Comparison of ENCODE assay signal across 1 cellular context in genomic region chr1:54865238-54866073, GRCh38.
A peak's percentile ranks its signal among the peaks of the same experiment; 100 is the strongest.
TF ChIP-seq lines count a peak whose summit lies in the region.

No MANE protein-coding gene starts in this region.

TF ChIP-seq in HepG2, 621 proteins besides CTCF, POLR2A, EP300 and RAD21 (continued from another document):
- peak; percentile 47 for TF ChIP-seq POGK (CRISPR knock-in tag; conservative IDR thresholded peaks at IDR 0.05)
- TF ChIP-seq PPARG (CRISPR knock-in tag; conservative IDR thresholded peaks at IDR 0.05) = peak; percentile 65
- TF ChIP-seq ZMYM4 (CRISPR knock-in tag; IDR thresholded peaks at IDR 0.05) = peak; percentile 37; the same call in 1 of the 2 replicates
- TF ChIP-seq, protein P1, sequence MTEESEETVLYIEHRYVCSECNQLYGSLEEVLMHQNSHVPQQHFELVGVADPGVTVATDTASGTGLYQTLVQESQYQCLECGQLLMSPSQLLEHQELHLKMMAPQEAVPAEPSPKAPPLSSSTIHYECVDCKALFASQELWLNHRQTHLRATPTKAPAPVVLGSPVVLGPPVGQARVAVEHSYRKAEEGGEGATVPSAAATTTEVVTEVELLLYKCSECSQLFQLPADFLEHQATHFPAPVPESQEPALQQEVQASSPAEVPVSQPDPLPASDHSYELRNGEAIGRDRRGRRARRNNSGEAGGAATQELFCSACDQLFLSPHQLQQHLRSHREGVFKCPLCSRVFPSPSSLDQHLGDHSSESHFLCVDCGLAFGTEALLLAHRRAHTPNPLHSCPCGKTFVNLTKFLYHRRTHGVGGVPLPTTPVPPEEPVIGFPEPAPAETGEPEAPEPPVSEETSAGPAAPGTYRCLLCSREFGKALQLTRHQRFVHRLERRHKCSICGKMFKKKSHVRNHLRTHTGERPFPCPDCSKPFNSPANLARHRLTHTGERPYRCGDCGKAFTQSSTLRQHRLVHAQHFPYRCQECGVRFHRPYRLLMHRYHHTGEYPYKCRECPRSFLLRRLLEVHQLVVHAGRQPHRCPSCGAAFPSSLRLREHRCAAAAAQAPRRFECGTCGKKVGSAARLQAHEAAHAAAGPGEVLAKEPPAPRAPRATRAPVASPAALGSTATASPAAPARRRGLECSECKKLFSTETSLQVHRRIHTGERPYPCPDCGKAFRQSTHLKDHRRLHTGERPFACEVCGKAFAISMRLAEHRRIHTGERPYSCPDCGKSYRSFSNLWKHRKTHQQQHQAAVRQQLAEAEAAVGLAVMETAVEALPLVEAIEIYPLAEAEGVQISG (CRISPR knock-in tag; IDR thresholded peaks at IDR 0.05) = no peak; the same call in 1 of the 2 replicates
- TF ChIP-seq MLX (CRISPR knock-in tag; IDR thresholded peaks at IDR 0.05) = peak; percentile 83
- TF ChIP-seq ZNF350 (CRISPR knock-in tag; IDR thresholded peaks at IDR 0.05; ENCODE audit: borderline replicate concordance, low read depth) = no peak
- TF ChIP-seq MIER3 (CRISPR knock-in tag; IDR thresholded peaks at IDR 0.05; ENCODE audit: borderline replicate concordance) = peak; percentile 56; the same call in 1 of the 2 replicates
- TF ChIP-seq, protein P2, sequence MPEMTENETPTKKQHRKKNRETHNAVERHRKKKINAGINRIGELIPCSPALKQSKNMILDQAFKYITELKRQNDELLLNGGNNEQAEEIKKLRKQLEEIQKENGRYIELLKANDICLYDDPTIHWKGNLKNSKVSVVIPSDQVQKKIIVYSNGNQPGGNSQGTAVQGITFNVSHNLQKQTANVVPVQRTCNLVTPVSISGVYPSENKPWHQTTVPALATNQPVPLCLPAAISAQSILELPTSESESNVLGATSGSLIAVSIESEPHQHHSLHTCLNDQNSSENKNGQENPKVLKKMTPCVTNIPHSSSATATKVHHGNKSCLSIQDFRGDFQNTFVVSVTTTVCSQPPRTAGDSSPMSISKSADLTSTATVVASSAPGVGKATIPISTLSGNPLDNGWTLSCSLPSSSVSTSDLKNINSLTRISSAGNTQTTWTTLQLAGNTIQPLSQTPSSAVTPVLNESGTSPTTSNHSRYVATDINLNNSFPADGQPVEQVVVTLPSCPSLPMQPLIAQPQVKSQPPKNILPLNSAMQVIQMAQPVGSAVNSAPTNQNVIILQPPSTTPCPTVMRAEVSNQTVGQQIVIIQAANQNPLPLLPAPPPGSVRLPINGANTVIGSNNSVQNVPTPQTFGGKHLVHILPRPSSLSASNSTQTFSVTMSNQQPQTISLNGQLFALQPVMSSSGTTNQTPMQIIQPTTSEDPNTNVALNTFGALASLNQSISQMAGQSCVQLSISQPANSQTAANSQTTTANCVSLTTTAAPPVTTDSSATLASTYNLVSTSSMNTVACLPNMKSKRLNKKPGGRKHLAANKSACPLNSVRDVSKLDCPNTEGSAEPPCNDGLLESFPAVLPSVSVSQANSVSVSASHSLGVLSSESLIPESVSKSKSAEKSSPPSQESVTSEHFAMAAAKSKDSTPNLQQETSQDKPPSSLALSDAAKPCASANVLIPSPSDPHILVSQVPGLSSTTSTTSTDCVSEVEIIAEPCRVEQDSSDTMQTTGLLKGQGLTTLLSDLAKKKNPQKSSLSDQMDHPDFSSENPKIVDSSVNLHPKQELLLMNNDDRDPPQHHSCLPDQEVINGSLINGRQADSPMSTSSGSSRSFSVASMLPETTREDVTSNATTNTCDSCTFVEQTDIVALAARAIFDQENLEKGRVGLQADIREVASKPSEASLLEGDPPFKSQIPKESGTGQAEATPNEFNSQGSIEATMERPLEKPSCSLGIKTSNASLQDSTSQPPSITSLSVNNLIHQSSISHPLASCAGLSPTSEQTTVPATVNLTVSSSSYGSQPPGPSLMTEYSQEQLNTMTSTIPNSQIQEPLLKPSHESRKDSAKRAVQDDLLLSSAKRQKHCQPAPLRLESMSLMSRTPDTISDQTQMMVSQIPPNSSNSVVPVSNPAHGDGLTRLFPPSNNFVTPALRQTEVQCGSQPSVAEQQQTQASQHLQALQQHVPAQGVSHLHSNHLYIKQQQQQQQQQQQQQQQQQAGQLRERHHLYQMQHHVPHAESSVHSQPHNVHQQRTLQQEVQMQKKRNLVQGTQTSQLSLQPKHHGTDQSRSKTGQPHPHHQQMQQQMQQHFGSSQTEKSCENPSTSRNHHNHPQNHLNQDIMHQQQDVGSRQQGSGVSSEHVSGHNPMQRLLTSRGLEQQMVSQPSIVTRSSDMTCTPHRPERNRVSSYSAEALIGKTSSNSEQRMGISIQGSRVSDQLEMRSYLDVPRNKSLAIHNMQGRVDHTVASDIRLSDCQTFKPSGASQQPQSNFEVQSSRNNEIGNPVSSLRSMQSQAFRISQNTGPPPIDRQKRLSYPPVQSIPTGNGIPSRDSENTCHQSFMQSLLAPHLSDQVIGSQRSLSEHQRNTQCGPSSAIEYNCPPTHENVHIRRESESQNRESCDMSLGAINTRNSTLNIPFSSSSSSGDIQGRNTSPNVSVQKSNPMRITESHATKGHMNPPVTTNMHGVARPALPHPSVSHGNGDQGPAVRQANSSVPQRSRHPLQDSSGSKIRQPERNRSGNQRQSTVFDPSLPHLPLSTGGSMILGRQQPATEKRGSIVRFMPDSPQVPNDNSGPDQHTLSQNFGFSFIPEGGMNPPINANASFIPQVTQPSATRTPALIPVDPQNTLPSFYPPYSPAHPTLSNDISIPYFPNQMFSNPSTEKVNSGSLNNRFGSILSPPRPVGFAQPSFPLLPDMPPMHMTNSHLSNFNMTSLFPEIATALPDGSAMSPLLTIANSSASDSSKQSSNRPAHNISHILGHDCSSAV (CRISPR knock-in tag; IDR thresholded peaks at IDR 0.05; ENCODE audit: borderline replicate concordance) = no peak
- 0 out of 2 replicates have a peak, but pooled peaks have one; percentile 8 for TF ChIP-seq MXD3 (CRISPR knock-in tag; IDR thresholded peaks at IDR 0.05)
- no peak for TF ChIP-seq RFXANK (CRISPR knock-in tag; IDR thresholded peaks at IDR 0.05)
- TF ChIP-seq, protein P3, sequence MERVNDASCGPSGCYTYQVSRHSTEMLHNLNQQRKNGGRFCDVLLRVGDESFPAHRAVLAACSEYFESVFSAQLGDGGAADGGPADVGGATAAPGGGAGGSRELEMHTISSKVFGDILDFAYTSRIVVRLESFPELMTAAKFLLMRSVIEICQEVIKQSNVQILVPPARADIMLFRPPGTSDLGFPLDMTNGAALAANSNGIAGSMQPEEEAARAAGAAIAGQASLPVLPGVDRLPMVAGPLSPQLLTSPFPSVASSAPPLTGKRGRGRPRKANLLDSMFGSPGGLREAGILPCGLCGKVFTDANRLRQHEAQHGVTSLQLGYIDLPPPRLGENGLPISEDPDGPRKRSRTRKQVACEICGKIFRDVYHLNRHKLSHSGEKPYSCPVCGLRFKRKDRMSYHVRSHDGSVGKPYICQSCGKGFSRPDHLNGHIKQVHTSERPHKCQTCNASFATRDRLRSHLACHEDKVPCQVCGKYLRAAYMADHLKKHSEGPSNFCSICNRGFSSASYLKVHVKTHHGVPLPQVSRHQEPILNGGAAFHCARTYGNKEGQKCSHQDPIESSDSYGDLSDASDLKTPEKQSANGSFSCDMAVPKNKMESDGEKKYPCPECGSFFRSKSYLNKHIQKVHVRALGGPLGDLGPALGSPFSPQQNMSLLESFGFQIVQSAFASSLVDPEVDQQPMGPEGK (CRISPR knock-in tag; IDR thresholded peaks at IDR 0.05) = peak; percentile 87
- TF ChIP-seq PCBP1 (IDR thresholded peaks at IDR 0.05; ENCODE audit: borderline replicate concordance, low read depth, low read length) = no peak
- no peak for TF ChIP-seq ARHGAP35 (CRISPR knock-in tag; IDR thresholded peaks at IDR 0.05; ENCODE audit: borderline replicate concordance)
- TF ChIP-seq ZNF672 (CRISPR knock-in tag; IDR thresholded peaks at IDR 0.05) = no peak
- TF ChIP-seq ZNF891 (CRISPR knock-in tag; IDR thresholded peaks at IDR 0.05) = no peak
- peak; percentile 86 for TF ChIP-seq ISL2 (CRISPR knock-in tag; IDR thresholded peaks at IDR 0.05)
- TF ChIP-seq IRF2 (CRISPR knock-in tag; IDR thresholded peaks at IDR 0.05) = 0 out of 2 replicates have a peak, but pooled peaks have one; percentile 51
- TF ChIP-seq GABPB1 (CRISPR knock-in tag; IDR thresholded peaks at IDR 0.05) = no peak; the same call in 1 of the 2 replicates
- peak; percentile 64; the same call in 1 of the 2 replicates for TF ChIP-seq CBX5 (CRISPR knock-in tag; IDR thresholded peaks at IDR 0.05; ENCODE audit: borderline replicate concordance)
- TF ChIP-seq CEBPG (CRISPR knock-in tag; IDR thresholded peaks at IDR 0.05) = peak; percentile 56
- TF ChIP-seq ZSCAN25 (CRISPR knock-in tag; IDR thresholded peaks at IDR 0.05) = no peak
- no peak for TF ChIP-seq ZNF138 (CRISPR knock-in tag; IDR thresholded peaks at IDR 0.05; ENCODE audit: low read depth)
- TF ChIP-seq ZNF292 (CRISPR knock-in tag; IDR thresholded peaks at IDR 0.05; ENCODE audit: borderline replicate concordance, low read depth) = peak; percentile 63; the same call in 1 of the 2 replicates
- TF ChIP-seq KLF9 (CRISPR knock-in tag; IDR thresholded peaks at IDR 0.05; ENCODE audit: low read depth) = no peak
- TF ChIP-seq, protein P4, sequence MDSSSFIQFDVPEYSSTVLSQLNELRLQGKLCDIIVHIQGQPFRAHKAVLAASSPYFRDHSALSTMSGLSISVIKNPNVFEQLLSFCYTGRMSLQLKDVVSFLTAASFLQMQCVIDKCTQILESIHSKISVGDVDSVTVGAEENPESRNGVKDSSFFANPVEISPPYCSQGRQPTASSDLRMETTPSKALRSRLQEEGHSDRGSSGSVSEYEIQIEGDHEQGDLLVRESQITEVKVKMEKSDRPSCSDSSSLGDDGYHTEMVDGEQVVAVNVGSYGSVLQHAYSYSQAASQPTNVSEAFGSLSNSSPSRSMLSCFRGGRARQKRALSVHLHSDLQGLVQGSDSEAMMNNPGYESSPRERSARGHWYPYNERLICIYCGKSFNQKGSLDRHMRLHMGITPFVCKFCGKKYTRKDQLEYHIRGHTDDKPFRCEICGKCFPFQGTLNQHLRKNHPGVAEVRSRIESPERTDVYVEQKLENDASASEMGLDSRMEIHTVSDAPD (CRISPR knock-in tag; IDR thresholded peaks at IDR 0.05) = peak; percentile 85; the same call in 1 of the 2 replicates
- TF ChIP-seq ATF1 (CRISPR knock-in tag; IDR thresholded peaks at IDR 0.05) = no peak
- peak; percentile 64; the same call in 1 of the 2 replicates for TF ChIP-seq ZNF772 (CRISPR knock-in tag; IDR thresholded peaks at IDR 0.05)
- TF ChIP-seq, protein P5, sequence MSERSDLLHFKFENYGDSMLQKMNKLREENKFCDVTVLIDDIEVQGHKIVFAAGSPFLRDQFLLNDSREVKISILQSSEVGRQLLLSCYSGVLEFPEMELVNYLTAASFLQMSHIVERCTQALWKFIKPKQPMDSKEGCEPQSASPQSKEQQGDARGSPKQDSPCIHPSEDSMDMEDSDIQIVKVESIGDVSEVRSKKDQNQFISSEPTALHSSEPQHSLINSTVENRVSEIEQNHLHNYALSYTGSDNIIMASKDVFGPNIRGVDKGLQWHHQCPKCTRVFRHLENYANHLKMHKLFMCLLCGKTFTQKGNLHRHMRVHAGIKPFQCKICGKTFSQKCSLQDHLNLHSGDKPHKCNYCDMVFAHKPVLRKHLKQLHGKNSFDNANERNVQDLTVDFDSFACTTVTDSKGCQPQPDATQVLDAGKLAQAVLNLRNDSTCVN (CRISPR knock-in tag; IDR thresholded peaks at IDR 0.05; ENCODE audit: borderline replicate concordance) = no peak; the same call in 1 of the 2 replicates
- TF ChIP-seq TBX2 (CRISPR knock-in tag; IDR thresholded peaks at IDR 0.05; ENCODE audit: borderline replicate concordance) = peak; percentile 90; the same call in 1 of the 2 replicates
